Comparison of ENCODE assay signal across 1 cellular context in genomic region chr17:7932949-7933348, GRCh38.
TF ChIP-seq lines count a peak whose summit lies in the region.

No MANE protein-coding gene starts in this region.

TF ChIP-seq in GM23338, 12 proteins besides CTCF, POLR2A, EP300 and RAD21 (continued from another document):
- TF ChIP-seq, protein P1, sequence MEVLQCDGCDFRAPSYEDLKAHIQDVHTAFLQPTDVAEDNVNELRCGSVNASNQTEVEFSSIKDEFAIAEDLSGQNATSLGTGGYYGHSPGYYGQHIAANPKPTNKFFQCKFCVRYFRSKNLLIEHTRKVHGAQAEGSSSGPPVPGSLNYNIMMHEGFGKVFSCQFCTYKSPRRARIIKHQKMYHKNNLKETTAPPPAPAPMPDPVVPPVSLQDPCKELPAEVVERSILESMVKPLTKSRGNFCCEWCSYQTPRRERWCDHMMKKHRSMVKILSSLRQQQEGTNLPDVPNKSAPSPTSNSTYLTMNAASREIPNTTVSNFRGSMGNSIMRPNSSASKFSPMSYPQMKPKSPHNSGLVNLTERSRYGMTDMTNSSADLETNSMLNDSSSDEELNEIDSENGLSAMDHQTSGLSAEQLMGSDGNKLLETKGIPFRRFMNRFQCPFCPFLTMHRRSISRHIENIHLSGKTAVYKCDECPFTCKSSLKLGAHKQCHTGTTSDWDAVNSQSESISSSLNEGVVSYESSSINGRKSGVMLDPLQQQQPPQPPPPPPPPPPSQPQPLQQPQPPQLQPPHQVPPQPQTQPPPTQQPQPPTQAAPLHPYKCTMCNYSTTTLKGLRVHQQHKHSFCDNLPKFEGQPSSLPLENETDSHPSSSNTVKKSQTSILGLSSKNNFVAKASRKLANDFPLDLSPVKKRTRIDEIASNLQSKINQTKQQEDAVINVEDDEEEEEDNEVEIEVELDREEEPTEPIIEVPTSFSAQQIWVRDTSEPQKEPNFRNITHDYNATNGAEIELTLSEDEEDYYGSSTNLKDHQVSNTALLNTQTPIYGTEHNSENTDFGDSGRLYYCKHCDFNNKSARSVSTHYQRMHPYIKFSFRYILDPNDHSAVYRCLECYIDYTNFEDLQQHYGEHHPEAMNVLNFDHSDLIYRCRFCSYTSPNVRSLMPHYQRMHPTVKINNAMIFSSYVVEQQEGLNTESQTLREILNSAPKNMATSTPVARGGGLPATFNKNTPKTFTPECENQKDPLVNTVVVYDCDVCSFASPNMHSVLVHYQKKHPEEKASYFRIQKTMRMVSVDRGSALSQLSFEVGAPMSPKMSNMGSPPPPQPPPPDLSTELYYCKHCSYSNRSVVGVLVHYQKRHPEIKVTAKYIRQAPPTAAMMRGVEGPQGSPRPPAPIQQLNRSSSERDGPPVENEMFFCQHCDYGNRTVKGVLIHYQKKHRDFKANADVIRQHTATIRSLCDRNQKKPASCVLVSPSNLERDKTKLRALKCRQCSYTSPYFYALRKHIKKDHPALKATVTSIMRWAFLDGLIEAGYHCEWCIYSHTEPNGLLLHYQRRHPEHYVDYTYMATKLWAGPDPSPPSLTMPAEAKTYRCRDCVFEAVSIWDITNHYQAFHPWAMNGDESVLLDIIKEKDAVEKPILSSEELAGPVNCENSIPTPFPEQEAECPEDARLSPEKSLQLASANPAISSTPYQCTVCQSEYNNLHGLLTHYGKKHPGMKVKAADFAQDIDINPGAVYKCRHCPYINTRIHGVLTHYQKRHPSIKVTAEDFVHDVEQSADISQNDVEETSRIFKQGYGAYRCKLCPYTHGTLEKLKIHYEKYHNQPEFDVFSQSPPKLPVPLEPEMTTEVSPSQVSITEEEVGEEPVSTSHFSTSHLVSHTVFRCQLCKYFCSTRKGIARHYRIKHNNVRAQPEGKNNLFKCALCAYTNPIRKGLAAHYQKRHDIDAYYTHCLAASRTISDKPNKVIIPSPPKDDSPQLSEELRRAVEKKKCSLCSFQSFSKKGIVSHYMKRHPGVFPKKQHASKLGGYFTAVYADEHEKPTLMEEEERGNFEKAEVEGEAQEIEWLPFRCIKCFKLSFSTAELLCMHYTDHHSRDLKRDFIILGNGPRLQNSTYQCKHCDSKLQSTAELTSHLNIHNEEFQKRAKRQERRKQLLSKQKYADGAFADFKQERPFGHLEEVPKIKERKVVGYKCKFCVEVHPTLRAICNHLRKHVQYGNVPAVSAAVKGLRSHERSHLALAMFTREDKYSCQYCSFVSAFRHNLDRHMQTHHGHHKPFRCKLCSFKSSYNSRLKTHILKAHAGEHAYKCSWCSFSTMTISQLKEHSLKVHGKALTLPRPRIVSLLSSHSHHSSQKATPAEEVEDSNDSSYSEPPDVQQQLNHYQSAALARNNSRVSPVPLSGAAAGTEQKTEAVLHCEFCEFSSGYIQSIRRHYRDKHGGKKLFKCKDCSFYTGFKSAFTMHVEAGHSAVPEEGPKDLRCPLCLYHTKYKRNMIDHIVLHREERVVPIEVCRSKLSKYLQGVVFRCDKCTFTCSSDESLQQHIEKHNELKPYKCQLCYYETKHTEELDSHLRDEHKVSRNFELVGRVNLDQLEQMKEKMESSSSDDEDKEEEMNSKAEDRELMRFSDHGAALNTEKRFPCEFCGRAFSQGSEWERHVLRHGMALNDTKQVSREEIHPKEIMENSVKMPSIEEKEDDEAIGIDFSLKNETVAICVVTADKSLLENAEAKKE (CRISPR knock-in tag; IDR thresholded peaks at IDR 0.05) = no peak
- TF ChIP-seq CREB1 (CRISPR knock-in tag; IDR thresholded peaks at IDR 0.05; ENCODE audit: low read depth) = no peak
- TF ChIP-seq POLR2AphosphoS5 (IDR thresholded peaks at IDR 0.05; ENCODE audit: low read depth) = no peak
- TF ChIP-seq, protein P2, sequence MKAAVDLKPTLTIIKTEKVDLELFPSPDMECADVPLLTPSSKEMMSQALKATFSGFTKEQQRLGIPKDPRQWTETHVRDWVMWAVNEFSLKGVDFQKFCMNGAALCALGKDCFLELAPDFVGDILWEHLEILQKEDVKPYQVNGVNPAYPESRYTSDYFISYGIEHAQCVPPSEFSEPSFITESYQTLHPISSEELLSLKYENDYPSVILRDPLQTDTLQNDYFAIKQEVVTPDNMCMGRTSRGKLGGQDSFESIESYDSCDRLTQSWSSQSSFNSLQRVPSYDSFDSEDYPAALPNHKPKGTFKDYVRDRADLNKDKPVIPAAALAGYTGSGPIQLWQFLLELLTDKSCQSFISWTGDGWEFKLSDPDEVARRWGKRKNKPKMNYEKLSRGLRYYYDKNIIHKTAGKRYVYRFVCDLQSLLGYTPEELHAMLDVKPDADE (IDR thresholded peaks at IDR 0.05) = no peak
